Comparison of ENCODE assay signal across 8 cellular contexts in the genomic region with DNA sequence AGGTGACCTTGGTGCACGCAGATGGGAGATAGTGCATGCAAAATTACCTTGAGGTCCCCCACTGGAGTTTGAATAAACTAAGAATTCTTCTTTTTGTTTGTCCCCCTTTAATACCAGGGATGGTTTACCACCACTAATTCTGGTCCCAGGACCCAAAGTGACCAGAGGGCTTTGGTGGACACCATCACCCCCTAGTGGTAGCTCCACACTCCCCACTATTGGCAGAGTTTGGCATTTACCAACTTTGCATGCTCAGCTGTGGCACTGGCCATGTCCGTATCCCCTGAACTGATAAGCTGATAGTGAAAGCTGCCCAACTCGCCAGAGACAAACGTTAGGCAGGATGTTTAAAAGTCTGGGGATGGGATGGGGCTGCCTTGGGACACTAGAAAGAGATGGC. TPM values are rescaled to one million over a fixed set of nuclear protein-coding genes. Genes with fewer than 3 reads are reported as not detected.
DNase-seq lines count a peak whose midpoint lies in the region; ATAC-seq and TF ChIP-seq lines count a peak whose summit lies in the region.

No MANE protein-coding gene starts in this region.

- intact Hi-C loops in uterus (cut with DNase I; ENCODE audit: low total_unique reads) = no loop called here

- H3K4me3 ChIP-seq in uterus = no peak overlapping the region

- no peak overlapping the region for H3K27ac ChIP-seq in uterus

- H3K36me3 ChIP-seq in uterus = no peaks in the 10 kb centered on the region

- DNase-seq in DMS79 treated with DMSO at 0.1 percent for 48 hours (lab: John Stamatoyannopoulos, UW) = peak; percentile 59
- peak; percentile 22 for DNase-seq in RPMI7951 (ENCODE audit: low read depth)
- peak; percentile 48 for DNase-seq in germinal center (ENCODE audit: low spot score)
- peak; percentile 16 for DNase-seq in renal cortical epithelial cell (ENCODE audit: low read depth)
- no peak for DNase-seq in uterus

- no peaks in the 10 kb centered on the region for H3K9me3 ChIP-seq in uterus

- no peak for TF ChIP-seq POLR2A in uterus (IDR thresholded peaks at IDR 0.05)

- no peaks in the 10 kb centered on the region for H3K4me1 ChIP-seq in uterus

- TF ChIP-seq CTCF in uterus (IDR thresholded peaks at IDR 0.05) = peak in 1 of 4 experiments; percentile 10

- H3K27me3 ChIP-seq in uterus = peaks cover 0 to 23% of the 10 kb centered on the region in 2 donors

- peak; percentile 60 for ATAC-seq in HG02938 (IDR thresholded peaks at IDR 0.05; ENCODE audit: unreplicated experiment)
- ATAC-seq in GM21381 (IDR thresholded peaks at IDR 0.05; ENCODE audit: unreplicated experiment) = no peak
- no peak for ATAC-seq in HG03565 (IDR thresholded peaks at IDR 0.05; ENCODE audit: unreplicated experiment)

RNA-seq across cellular contexts. Expression of a gene that starts 3.3 kb away (rescaled TPM):
- total RNA-seq in RPMI7951 (2014; rRNA removed; shearing (Covaris generic)) = 4.0 and 5.2 TPM in 2 replicates
- total RNA-seq in renal cortical epithelial cell (10.8 and 42.2 TPM in 2 replicates), uterus (1 to 10 TPM; 1.8 to 8.6 (median 6.7) TPM)

Comparison
In these comparisons a context has a peak if more than half of its experiments do, and no peak if none do; other contexts are left out.
1. DNase-seq: peak in DMS79 treated with DMSO at 0.1 percent for 48 hours (single experiment), RPMI7951 (single experiment), germinal center (single experiment) and renal cortical epithelial cell (single experiment); none in uterus (0 of 2).